Comparison of ENCODE assay signal across 27 cellular contexts in genomic region chr11:131883332-131883731, GRCh38.
"Had no signal": no experiment of that assay in that cellular context is flagged by ENCODE, and none has a peak within 500 bp of the region (broad histone marks: within the 10 kb centered on the region; RNA-seq: fewer than 3 reads in every experiment).

No MANE protein-coding gene starts in this region.

- H2AFZ ChIP-seq: PC-9 had no signal

- H3K4me2 ChIP-seq: PC-9 had no signal

- H3K4me1 Mint-ChIP-seq: activated CD4-positive, alpha-beta T cell treated with anti-CD3 and anti-CD28 coated beads, Interleukin-2, amount 10 ng/mL, durations not matched to agents 24 days and 14 days; activated naive CD4-positive, alpha-beta T cell treated with anti-CD3 and anti-CD28 coated beads, Interleukin-2, amount 10 ng/mL, durations not matched to agents 7 days and 5 days; activated naive CD8-positive, alpha-beta T cell treated with anti-CD3 and anti-CD28 coated beads, Interleukin-2, amount 50 U/mL, for 24 hours had no signal

- H3K36me3 ChIP-seq: brain microvascular endothelial cell, WERI-Rb-1 had no signal

- ATAC-seq: activated CD8-positive, alpha-beta T cell treated with anti-CD3 and anti-CD28 coated beads for 36 hours; activated naive CD8-positive, alpha-beta T cell treated with anti-CD3 and anti-CD28 coated beads, Interleukin-2, amount 50 U/mL, for 24 hours; activated T-cell treated with anti-CD3 and anti-CD28 coated beads, Interleukin-2, amount 50 U/mL, for 4 hours; Right ventricle myocardium inferior had no signal

- H3K36me3 Mint-ChIP-seq: activated naive CD4-positive, alpha-beta T cell treated with anti-CD3 and anti-CD28 coated beads, Interleukin-2, amount 10 ng/mL, durations not matched to agents 7 days and 5 days; activated naive CD8-positive, alpha-beta T cell had no signal

- DNase-seq: activated CD4-positive, alpha-beta T cell treated with anti-CD3 and anti-CD28 coated beads, Interleukin-2, amount 10 ng/mL, durations not matched to agents 24 days and 14 days; activated CD4-positive, alpha-beta T cell treated with anti-CD3 and anti-CD28 coated beads, Interleukin-2, amount 50 U/mL, for 4 hours; activated CD8-positive, alpha-beta T cell treated with anti-CD3 and anti-CD28 coated beads for 36 hours; activated gamma-delta T cell treated with Interleukin-2 at 50 U/mL for 16 hours; activated naive CD4-positive, alpha-beta T cell treated with anti-CD3 and anti-CD28 coated beads, Interleukin-2, amount 10 ng/mL, durations not matched to agents 7 days and 5 days; activated naive CD8-positive, alpha-beta T cell treated with anti-CD3 and anti-CD28 coated beads, Interleukin-2, amount 50 U/mL, for 24 hours; activated T-cell treated with anti-CD3 and anti-CD28 coated beads, Interleukin-2, amount 50 U/mL, for 4 hours; anterior cingulate cortex; brain microvascular endothelial cell; central memory CD4-positive, alpha-beta T cell; NCI-H1105; NCI-H1417 treated with DMSO at 0.1 percent for 48 hours; NCI-H1694; NCI-H1930; NCI-H2081 treated with DMSO at 0.1 percent for 48 hours; NCI-H345; NCI-H524 treated with DMSO at 0.1 percent for 48 hours; NCI-H748 treated with DMSO at 0.1 percent for 48 hours; NK-92 treated with Interleukin-12 subunit alpha and Interleukin-12 subunit beta, amount 100 ng/mL, for 24 hours; PC-9; SIG-M5; T1000; WERI-Rb-1 had no signal

- H3K27me3 Mint-ChIP-seq: activated CD4-positive, alpha-beta T cell treated with anti-CD3 and anti-CD28 coated beads, Interleukin-2, amount 10 ng/mL, durations not matched to agents 24 days and 14 days; activated CD8-positive, alpha-beta T cell treated with anti-CD3 and anti-CD28 coated beads for 36 hours; activated naive CD4-positive, alpha-beta T cell treated with anti-CD3 and anti-CD28 coated beads, Interleukin-2, amount 10 ng/mL, durations not matched to agents 7 days and 5 days; activated naive CD8-positive, alpha-beta T cell; activated naive CD8-positive, alpha-beta T cell treated with anti-CD3 and anti-CD28 coated beads, Interleukin-2, amount 50 U/mL, for 24 hours had no signal

- H3K9me3 Mint-ChIP-seq: activated CD4-positive, alpha-beta T cell treated with anti-CD3 and anti-CD28 coated beads, Interleukin-2, amount 10 ng/mL, durations not matched to agents 24 days and 14 days; activated CD8-positive, alpha-beta T cell treated with anti-CD3 and anti-CD28 coated beads for 36 hours; activated naive CD4-positive, alpha-beta T cell treated with anti-CD3 and anti-CD28 coated beads, Interleukin-2, amount 10 ng/mL, durations not matched to agents 7 days and 5 days; activated naive CD8-positive, alpha-beta T cell treated with anti-CD3 and anti-CD28 coated beads, Interleukin-2, amount 50 U/mL, for 24 hours; activated T-cell treated with anti-CD3 and anti-CD28 coated beads, Interleukin-2, amount 50 U/mL, for 4 hours; activated T-helper 1 cell treated with anti-CD3 and anti-CD28 coated beads, Interleukin-12 subunit alpha, Interleukin-12 subunit beta, Interleukin-2, Interleukin-4 antibody, amounts not matched to agents 30 ng/mL and 10 ng/mL and 1 ng/mL, durations not matched to agents 14 hours and 24 hours and 36 hours had no signal

- H3K27me3 ChIP-seq: brain microvascular endothelial cell had no signal

- H3K4me3 ChIP-seq: PC-9 had no signal

- H3K27ac ChIP-seq: brain microvascular endothelial cell, PC-9, RWPE1, WERI-Rb-1 had no signal

- H3K4me3 Mint-ChIP-seq: activated CD4-positive, alpha-beta T cell treated with anti-CD3 and anti-CD28 coated beads, Interleukin-2, amount 10 ng/mL, durations not matched to agents 24 days and 14 days; activated CD8-positive, alpha-beta T cell treated with anti-CD3 and anti-CD28 coated beads for 36 hours; activated naive CD4-positive, alpha-beta T cell treated with anti-CD3 and anti-CD28 coated beads, Interleukin-2, amount 10 ng/mL, durations not matched to agents 7 days and 5 days; activated naive CD8-positive, alpha-beta T cell; activated naive CD8-positive, alpha-beta T cell treated with anti-CD3 and anti-CD28 coated beads, Interleukin-2, amount 50 U/mL, for 24 hours; activated T-cell treated with anti-CD3 and anti-CD28 coated beads, Interleukin-2, amount 50 U/mL, for 4 hours; activated T-helper 1 cell treated with anti-CD3 and anti-CD28 coated beads, Interleukin-12 subunit alpha, Interleukin-12 subunit beta, Interleukin-2, Interleukin-4 antibody, amounts not matched to agents 30 ng/mL and 10 ng/mL and 1 ng/mL, durations not matched to agents 14 hours and 24 hours and 36 hours had no signal

- H3K27ac Mint-ChIP-seq: activated CD4-positive, alpha-beta T cell treated with anti-CD3 and anti-CD28 coated beads, Interleukin-2, amount 10 ng/mL, durations not matched to agents 24 days and 14 days; activated CD8-positive, alpha-beta T cell treated with anti-CD3 and anti-CD28 coated beads for 36 hours; activated naive CD4-positive, alpha-beta T cell treated with anti-CD3 and anti-CD28 coated beads, Interleukin-2, amount 10 ng/mL, durations not matched to agents 7 days and 5 days; activated naive CD8-positive, alpha-beta T cell; activated naive CD8-positive, alpha-beta T cell treated with anti-CD3 and anti-CD28 coated beads, Interleukin-2, amount 50 U/mL, for 24 hours; activated T-helper 1 cell treated with anti-CD3 and anti-CD28 coated beads, Interleukin-12 subunit alpha, Interleukin-12 subunit beta, Interleukin-2, Interleukin-4 antibody, amounts not matched to agents 30 ng/mL and 10 ng/mL and 1 ng/mL, durations not matched to agents 14 hours and 24 hours and 36 hours had no signal
